In the genomic region with DNA sequence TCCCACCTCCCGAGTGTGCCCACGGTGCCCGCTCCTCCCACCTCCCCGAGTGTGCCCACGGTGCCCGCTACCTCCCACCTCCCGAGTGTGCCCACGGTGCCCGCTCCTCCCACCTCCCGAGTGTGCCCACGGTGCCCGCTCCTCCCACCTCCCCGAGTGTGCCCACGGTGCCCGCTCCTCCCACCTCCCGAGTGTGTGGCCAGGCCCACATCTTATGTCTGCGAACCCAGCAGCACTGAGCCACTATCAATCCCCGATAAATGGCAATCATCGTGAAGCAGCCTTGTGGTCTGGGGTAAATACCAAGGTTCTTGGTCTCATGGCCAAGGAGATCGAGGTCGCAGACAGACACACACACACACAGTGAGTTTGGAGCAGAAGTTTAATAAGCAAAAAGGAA, we compare ENCODE assay signal across 1 cellular context.
TF ChIP-seq lines count a peak whose summit lies in the region.

No MANE protein-coding gene starts in this region.

TF ChIP-seq in HepG2, 621 proteins besides CTCF, POLR2A, EP300 and RAD21:
- peak; percentile 77; the same call in 1 of the 2 replicates for TF ChIP-seq HNRNPL (IDR thresholded peaks at IDR 0.05; ENCODE audit: low read depth, low read length)
TF ChIP-seq in HepG2: peak in this region for 1; not testable (repeated sequence) for 620.
